Comparison of ENCODE assay signal across 8 cellular contexts in the genomic region with DNA sequence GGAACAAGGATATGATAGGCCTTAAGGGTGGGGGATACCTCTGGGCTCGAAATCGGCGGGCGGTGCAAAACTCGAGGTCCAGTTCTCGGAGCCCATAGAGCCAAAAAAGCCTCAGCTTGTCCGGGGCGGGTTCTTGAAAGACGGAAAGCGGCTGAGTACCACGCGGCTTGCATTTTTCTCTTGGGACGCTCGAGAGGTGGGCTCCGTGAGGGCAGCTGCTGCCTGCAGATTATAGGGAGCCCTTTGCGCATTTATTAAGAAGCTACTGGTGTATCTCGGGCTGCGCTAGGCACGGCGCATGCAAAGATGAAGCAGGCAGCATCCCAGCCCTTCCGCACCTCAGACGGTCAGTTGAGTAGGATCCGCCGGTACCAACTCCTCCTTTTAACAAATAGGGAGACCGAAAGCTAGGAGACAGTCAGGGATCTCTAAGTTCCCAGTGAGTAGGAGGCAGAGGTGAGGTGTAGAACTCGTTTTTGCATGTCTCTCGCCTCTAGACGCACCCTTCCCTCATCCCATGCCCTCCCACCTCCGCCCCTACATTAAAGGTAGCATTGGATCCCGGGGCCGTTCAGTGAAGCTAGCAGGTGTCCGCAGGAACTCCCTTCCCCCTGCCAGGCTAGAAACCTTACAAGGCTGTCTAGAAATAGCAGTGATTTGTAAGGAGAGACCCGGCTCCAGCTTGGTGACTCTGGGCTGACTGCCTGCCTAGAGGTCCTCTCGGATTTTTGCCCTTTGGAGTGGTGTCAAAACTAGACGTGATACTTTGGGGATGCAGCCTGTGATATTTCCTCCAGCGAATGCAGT. TPM values are rescaled to one million over a fixed set of nuclear protein-coding genes. Genes with fewer than 3 reads are reported as not detected.
DNase-seq lines count a peak whose midpoint lies in the region; ATAC-seq lines count a peak whose summit lies in the region.

No MANE protein-coding gene starts in this region.

- no peaks in the 10 kb centered on the region for H3K27me3 ChIP-seq in CD8-positive, alpha-beta memory T cell (ENCODE audit: insufficient read depth, low read length, poor library complexity, severe bottlenecking)

- POLR2A ChIA-PET in CD8-positive, alpha-beta memory T cell (lab: Charles Lee): interaction anchor here (0.7 to 3.5 kb wide), 9 partner anchors 11 to 1657 kb away, joined by 3 to 48 read pairs (median 4); a partner anchor contains a TSS

- H3K4me1 Mint-ChIP-seq in CD8-positive, alpha-beta memory T cell: peaks cover 30 to 52% (median 45%) of the 10 kb centered on the region in 3 donors

- CTCF ChIA-PET in CD8-positive, alpha-beta memory T cell (lab: Charles Lee): interaction anchor here (0.9 to 4.0 kb wide), 12 partner anchors 11 to 327 kb away, joined by 3 to 37 read pairs (median 4); a partner anchor contains a TSS

- peak overlapping the region; percentile 89 to 100 (median 98) for H3K27ac Mint-ChIP-seq in CD8-positive, alpha-beta memory T cell

- H3K9me3 ChIP-seq in CD8-positive, alpha-beta memory T cell (ENCODE audit: low read length): no peaks in the 10 kb centered on the region

- peaks cover 32% of the 10 kb centered on the region for H3K36me3 ChIP-seq in CD8-positive, alpha-beta memory T cell (ENCODE audit: insufficient read depth, low read length)

- peaks cover 0 to 2% (median 0%) of the 10 kb centered on the region in 5 donors for H3K9me3 Mint-ChIP-seq in CD8-positive, alpha-beta memory T cell

- peaks cover 12 to 56% (median 14%) of the 10 kb centered on the region in 3 donors for H3K36me3 Mint-ChIP-seq in CD8-positive, alpha-beta memory T cell

- peak overlapping the region; percentile 89 for H3K27ac ChIP-seq in CD8-positive, alpha-beta memory T cell (ENCODE audit: low read depth, low read length)

- H3K4me3 Mint-ChIP-seq in CD8-positive, alpha-beta memory T cell: peak overlapping the region; percentile 97 to 99 (median 98)

- peaks cover 22% of the 10 kb centered on the region for H3K4me1 ChIP-seq in CD8-positive, alpha-beta memory T cell (ENCODE audit: insufficient read depth, low read length)

- peak in 1 of 5 donors; percentile 51 for DNase-seq in CD8-positive, alpha-beta memory T cell
- DNase-seq in NCI-H2029 treated with DMSO at 0.1 percent for 48 hours (lab: John Stamatoyannopoulos, UW) (peak; percentile 59), globus pallidus (ENCODE audit: low spot score) (peak; percentile 28), occipital lobe (lab: John Stamatoyannopoulos, UW) (peak; percentile 36), GDM1 (lab: John Stamatoyannopoulos, UW) (no peak)
- DNase-seq in activated T-helper 9 cell treated with anti-CD3 and anti-CD28 coated beads, Interleukin-2, amount 50 U/mL, for 16 hours (ENCODE audit: low read depth): peak; percentile 12

- no peak for ATAC-seq in GM21447 (IDR thresholded peaks at IDR 0.05; ENCODE audit: unreplicated experiment)
- ATAC-seq in GM21515 (IDR thresholded peaks at IDR 0.05; ENCODE audit: unreplicated experiment): no peak

- peaks cover 0 to 12% of the 10 kb centered on the region in 2 donors for H3K27me3 Mint-ChIP-seq in CD8-positive, alpha-beta memory T cell

- peak overlapping the region; percentile 91 for H3K4me3 ChIP-seq in CD8-positive, alpha-beta memory T cell (ENCODE audit: low read length)

RNA-seq across cellular contexts. Expression of a gene that starts 0.8 kb away (rescaled TPM):
- 1,000 to 10,000 TPM; 1,546 to 1,631 TPM for total RNA-seq in CD8-positive, alpha-beta memory T cell
- 389 TPM for polyA plus RNA-seq in CD8-positive, alpha-beta memory T cell
- 119 TPM for total RNA-seq in occipital lobe

RNA-seq across cellular contexts. Expression of a gene that starts 17.0 kb away (rescaled TPM):
- not detected for total RNA-seq in CD8-positive, alpha-beta memory T cell
- polyA plus RNA-seq in CD8-positive, alpha-beta memory T cell: not detected
- not detected for total RNA-seq in occipital lobe

Comparison
In these comparisons a context has a peak if more than half of its experiments do, and no peak if none do; other contexts are left out.
1. RNA of a gene that starts 0.8 kb away (total RNA-seq): 1,546 to 1,631 TPM in CD8-positive, alpha-beta memory T cell; 119 TPM in occipital lobe (single experiment); every median in the first group is over 10 times any median in the second.